Comparison of ENCODE assay signal across 17 cellular contexts in genomic region chr11:23932485-23932898, GRCh38.
DNase-seq lines count a peak whose midpoint lies in the region; ATAC-seq and TF ChIP-seq lines count a peak whose summit lies in the region.
"Had no signal": no experiment of that assay in that cellular context is flagged by ENCODE, and none has a peak within 500 bp of the region (broad histone marks: within the 10 kb centered on the region; RNA-seq: fewer than 3 reads in every experiment).

No MANE protein-coding gene starts in this region.

- no peak for TF ChIP-seq CTCF in LNCaP clone FGC (IDR thresholded peaks at IDR 0.05; ENCODE audit: control insufficient read depth, extremely low read depth, insufficient read depth)
- no peak for TF ChIP-seq CTCF in cardiac fibroblast (IDR thresholded peaks at IDR 0.05; ENCODE audit: low read depth, low read length)
- TF ChIP-seq CTCF in BE2C (IDR thresholded peaks at IDR 0.05; ENCODE audit: low read depth, low read length) = no peak
- no peak for TF ChIP-seq CTCF in lower lobe of right lung (IDR thresholded peaks at IDR 0.05)

- H3K9ac ChIP-seq in mucosa of rectum (ENCODE audit: low read depth in 1 of 2, low read length in 2 of 2) = no peak overlapping the region

- H3K27ac ChIP-seq in mucosa of rectum (ENCODE audit: low read depth in 2 of 2, low read length in 2 of 2) (peak overlapping the region; percentile 26 to 34), lower lobe of right lung (no peak overlapping the region)
- H3K27ac ChIP-seq: heart right ventricle had no signal

- no peaks in the 10 kb centered on the region for H3K36me3 ChIP-seq in mucosa of rectum (ENCODE audit: control insufficient read depth in 2 of 2, insufficient read depth in 2 of 2, low read length in 2 of 2)
- no peaks in the 10 kb centered on the region for H3K36me3 ChIP-seq in BE2C
- no peaks in the 10 kb centered on the region for H3K36me3 ChIP-seq in lower lobe of right lung
- H3K36me3 ChIP-seq: heart right ventricle had no signal

- H3K27me3 ChIP-seq in mucosa of rectum (ENCODE audit: control insufficient read depth in 2 of 2, insufficient read depth in 2 of 2, low read length in 2 of 2) (no peaks in the 10 kb centered on the region), BE2C (no peaks in the 10 kb centered on the region), lower lobe of right lung (ENCODE audit: low read depth) (no peaks in the 10 kb centered on the region)
- H3K27me3 ChIP-seq: heart right ventricle had no signal

- no peak for ATAC-seq in GM21528 (IDR thresholded peaks at IDR 0.05; ENCODE audit: low FRiP score, unreplicated experiment)
- no peak for ATAC-seq in lower lobe of right lung
- ATAC-seq: heart right ventricle had no signal

- H3K4me1 ChIP-seq in mucosa of rectum (ENCODE audit: control insufficient read depth in 2 of 2, insufficient read depth in 2 of 2, low read length in 2 of 2) (peaks cover 0 to 3% of the 10 kb centered on the region in 2 donors), BE2C (no peaks in the 10 kb centered on the region), lower lobe of right lung (no peaks in the 10 kb centered on the region)
- H3K4me1 ChIP-seq: heart right ventricle had no signal

- DNase-seq in A172 (ENCODE audit: low spot score) = peak; percentile 50
- peak; percentile 44 for DNase-seq in LNCaP clone FGC (ENCODE audit: low read depth)
- DNase-seq in cardiac fibroblast (ENCODE audit: low read depth in 2 of 2) = peak; percentile 57 to 62
- no peak for DNase-seq in DMS53 treated with DMSO at 0.1 percent for 48 hours (lab: John Stamatoyannopoulos, UW; ENCODE audit: unreplicated experiment)
- DNase-seq in BE2C = no peak
- DNase-seq in lower lobe of right lung = no peak
- DNase-seq: 8988T; activated CD4-positive, CD25-positive, alpha-beta regulatory T cell; activated naive CD4-positive, alpha-beta T cell; CD4-positive, alpha-beta memory T cell; heart right ventricle; Kasumi-1; NCI-H187 treated with DMSO at 0.1 percent for 48 hours; NCI-H69; stimulated activated CD4-positive, alpha-beta T cell treated with anti-CD3 and anti-CD28 coated beads, Interleukin-15, amount 100 ng/mL, for 24 hours had no signal

- H3K9me3 ChIP-seq in mucosa of rectum (ENCODE audit: control insufficient read depth in 2 of 2, low read length in 2 of 2) (no peaks in the 10 kb centered on the region), BE2C (no peaks in the 10 kb centered on the region), lower lobe of right lung (no peaks in the 10 kb centered on the region)

- H3K4me3 ChIP-seq in LNCaP clone FGC (ENCODE audit: low read depth, low read length) = no peak overlapping the region
- no peak overlapping the region for H3K4me3 ChIP-seq in cardiac fibroblast (replicated peaks in 1 of 2; ENCODE audit: low read depth in 2 of 2, low read length in 2 of 2)
- H3K4me3 ChIP-seq in mucosa of rectum (ENCODE audit: low read length in 2 of 2) = no peak overlapping the region
- no peak overlapping the region for H3K4me3 ChIP-seq in BE2C (ENCODE audit: low read depth, low read length)
- no peak overlapping the region for H3K4me3 ChIP-seq in lower lobe of right lung
- H3K4me3 ChIP-seq: heart right ventricle had no signal

- intact Hi-C loops in lower lobe of right lung (cut with DNase I) = no loop called here

Comparison
In these comparisons a context has a peak if more than half of its experiments do, and no peak if none do; other contexts are left out.
1. DNase-seq: peak in A172 (single experiment), LNCaP clone FGC (single experiment) and cardiac fibroblast (2 of 2); none in DMS53 treated with DMSO at 0.1 percent for 48 hours (single experiment), BE2C (single experiment) and lower lobe of right lung (single experiment).